In the genomic region with DNA sequence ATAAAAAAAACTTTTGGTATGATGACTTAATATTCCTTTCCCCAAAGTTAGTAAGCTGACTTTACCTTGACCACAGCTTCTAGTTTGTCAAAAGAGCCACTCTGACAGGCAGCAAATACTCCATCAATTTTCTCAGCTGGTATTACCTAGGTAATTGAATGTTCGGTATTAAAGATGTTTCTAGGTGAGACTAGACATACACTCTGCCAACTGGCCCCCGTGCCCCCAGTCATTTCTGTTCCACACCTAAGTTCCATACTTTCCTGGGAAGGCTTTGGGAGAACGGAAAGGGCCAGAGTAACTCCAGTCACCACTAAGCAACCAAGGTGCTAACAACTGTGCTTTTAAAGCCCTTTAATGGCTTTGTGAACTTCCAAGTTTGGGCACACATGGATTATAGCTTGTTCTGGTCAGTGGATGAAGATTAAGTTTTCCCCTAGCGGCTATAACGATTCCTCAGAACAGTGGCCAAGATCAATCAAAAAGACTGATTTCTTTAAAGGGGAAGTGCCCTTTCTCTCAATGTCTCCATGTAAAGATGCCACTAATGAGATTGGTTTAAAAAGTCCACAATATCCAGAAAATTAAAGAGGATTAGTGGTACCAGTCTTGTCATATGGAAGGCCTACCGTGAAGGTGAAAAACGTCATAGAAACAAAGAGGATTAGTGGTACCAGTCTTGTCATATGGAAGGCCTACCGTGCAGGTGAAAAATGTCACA, we compare ENCODE assay signal across 8 cellular contexts. TPM values are rescaled to one million over a fixed set of nuclear protein-coding genes. Genes with fewer than 3 reads are reported as not detected.
DNase-seq lines count a peak whose midpoint lies in the region; ATAC-seq, FAIRE-seq and TF ChIP-seq lines count a peak whose summit lies in the region.

No MANE protein-coding gene starts in this region.

- peaks cover 12 to 45% (median 43%) of the 10 kb centered on the region in 4 donors for H3K36me3 ChIP-seq in liver (ENCODE audit: control insufficient read depth in 4 of 4, insufficient read depth in 3 of 4, low read depth in 1 of 4, low read length in 3 of 4)

- 72% methylated on average over 8 of the region's 8 CpGs for WGBS in liver

- peak overlapping the region; percentile 56 for H3K27ac Mint-ChIP-seq in activated T-cell treated with anti-CD3 and anti-CD28 coated beads, Interleukin-2, amount 50 U/mL, for 72 hours

- H3K27ac ChIP-seq in liver (ENCODE audit: low read depth in 1 of 2, low read length in 2 of 2): peak overlapping the region in 1 of 2 donors; percentile 27

- peak in 1 of 2 donors; percentile 8 for TF ChIP-seq RAD21 in liver (IDR thresholded peaks at IDR 0.05)

- H3K9me3 ChIP-seq in liver (ENCODE audit: control insufficient read depth in 4 of 4, low read length in 3 of 4): no peaks in the 10 kb centered on the region

- H3K4me3 ChIP-seq in liver (ENCODE audit: low read depth in 1 of 3, low read length in 3 of 3): no peak overlapping the region

- H3K36me3 Mint-ChIP-seq in activated T-cell treated with anti-CD3 and anti-CD28 coated beads, Interleukin-2, amount 50 U/mL, for 72 hours (ENCODE audit: insufficient read depth in 2 of 2): peaks cover 27 to 72% of the 10 kb centered on the region in 2 donors

- H3K4me3 Mint-ChIP-seq in activated T-cell treated with anti-CD3 and anti-CD28 coated beads, Interleukin-2, amount 50 U/mL, for 72 hours: peak overlapping the region in 1 of 2 donors; percentile 19

- no peaks in the 10 kb centered on the region for H3K9me3 Mint-ChIP-seq in activated T-cell treated with anti-CD3 and anti-CD28 coated beads, Interleukin-2, amount 50 U/mL, for 72 hours

- H3K4me1 Mint-ChIP-seq in activated T-cell treated with anti-CD3 and anti-CD28 coated beads, Interleukin-2, amount 50 U/mL, for 72 hours (ENCODE audit: low read depth): peaks cover 59% of the 10 kb centered on the region

- ATAC-seq in activated T-cell treated with anti-CD3 and anti-CD28 coated beads, Interleukin-2, amount 50 U/mL, for 72 hours (replicated peaks in 1 of 2): peak; percentile 17 to 28
- ATAC-seq in HG03439 (IDR thresholded peaks at IDR 0.05; ENCODE audit: unreplicated experiment): no peak
- no peak for ATAC-seq in GM21447 (IDR thresholded peaks at IDR 0.05; ENCODE audit: unreplicated experiment)

- peak; percentile 61 for DNase-seq in LHCN-M2 (ENCODE audit: low read depth)
- no peak for DNase-seq in activated T-cell treated with anti-CD3 and anti-CD28 coated beads, Interleukin-2, amount 50 U/mL, for 72 hours
- DNase-seq in GM19238 (ENCODE audit: insufficient read length, low spot score): no peak
- no peak for DNase-seq in hippocampal formation (lab: John Stamatoyannopoulos, UW)

- peak; percentile 99 for FAIRE-seq in G401.6 (lab: Jason Lieb, UNC)

- H3K4me1 ChIP-seq in liver (ENCODE audit: control insufficient read depth in 4 of 4, insufficient read depth in 4 of 4, low read length in 3 of 4): peaks cover 8 to 20% (median 16%) of the 10 kb centered on the region in 4 donors

- no peaks in the 10 kb centered on the region for H3K27me3 Mint-ChIP-seq in activated T-cell treated with anti-CD3 and anti-CD28 coated beads, Interleukin-2, amount 50 U/mL, for 72 hours (ENCODE audit: low read depth)

- no peak overlapping the region for H3K9ac ChIP-seq in liver (ENCODE audit: low read depth in 1 of 2, low read length in 2 of 2)

- peak; percentile 9 for TF ChIP-seq CTCF in liver (IDR thresholded peaks at IDR 0.05; ENCODE audit: low read depth, low read length, missing input control)

- H3K27me3 ChIP-seq in liver (ENCODE audit: control insufficient read depth in 4 of 4, insufficient read depth in 4 of 4, low read length in 3 of 4): no peaks in the 10 kb centered on the region

TF ChIP-seq in liver, 16 proteins besides CTCF, POLR2A, EP300 and RAD21:
- peak in 1 of 2 donors; percentile 14 for TF ChIP-seq EGR1 (IDR thresholded peaks at IDR 0.05; ENCODE audit: low read depth in 2 of 2)
- TF ChIP-seq, protein P1, sequence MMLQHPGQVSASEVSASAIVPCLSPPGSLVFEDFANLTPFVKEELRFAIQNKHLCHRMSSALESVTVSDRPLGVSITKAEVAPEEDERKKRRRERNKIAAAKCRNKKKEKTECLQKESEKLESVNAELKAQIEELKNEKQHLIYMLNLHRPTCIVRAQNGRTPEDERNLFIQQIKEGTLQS (IDR thresholded peaks at IDR 0.05): no peak

RNA-seq across cellular contexts. Expression of a gene that starts 7.0 kb away (rescaled TPM):
- total RNA-seq in LHCN-M2 (2014; rRNA removed): 493 and 693 TPM in 2 replicates
- polyA plus RNA-seq in LHCN-M2 (2012): 235 TPM
- total RNA-seq in activated T-cell treated with anti-CD3 and anti-CD28 coated beads, Interleukin-2, amount 50 U/mL, for 72 hours: 100 to 1,000 TPM; 353 to 492 TPM
- total RNA-seq in liver: 100 to 1,000 TPM; 255 to 373 TPM
- 10 to 100 TPM; 81.4 to 89.9 TPM for polyA plus RNA-seq in liver

RNA-seq across cellular contexts. Expression of a gene that starts 15.9 kb away (rescaled TPM):
- 59.6 and 78.2 TPM in 2 replicates for total RNA-seq in LHCN-M2 (2014; rRNA removed)
- 20.7 TPM for polyA plus RNA-seq in LHCN-M2 (2012)
- total RNA-seq in activated T-cell treated with anti-CD3 and anti-CD28 coated beads, Interleukin-2, amount 50 U/mL, for 72 hours: 100 to 1,000 TPM; 112 to 141 TPM
- 10 to 100 TPM in 1 of 2 donors, 1 to 10 TPM in 1; 6.4 to 27.3 TPM for total RNA-seq in liver
- polyA plus RNA-seq in liver: 1 to 10 TPM; 4.6 to 6.2 TPM

RNA-seq across cellular contexts. Expression of a gene that starts 52.1 kb away (rescaled TPM):
- total RNA-seq in LHCN-M2 (2014; rRNA removed): not detected in 2 replicates
- polyA plus RNA-seq in LHCN-M2 (2012): not detected
- under 1 TPM in 1 of 2 donors, not detected in 1; 0.05 TPM for total RNA-seq in activated T-cell treated with anti-CD3 and anti-CD28 coated beads, Interleukin-2, amount 50 U/mL, for 72 hours
- not detected for total RNA-seq in liver
- polyA plus RNA-seq in liver: under 1 TPM in 1 of 2 donors, not detected in 1; 0.02 TPM

Comparison
In these comparisons a context has a peak if more than half of its experiments do, and no peak if none do; other contexts are left out.
1. ATAC-seq: peak in activated T-cell treated with anti-CD3 and anti-CD28 coated beads, Interleukin-2, amount 50 U/mL, for 72 hours (2 of 2); none in HG03439 (single experiment) and GM21447 (single experiment).